Comparison of ENCODE assay signal across 17 cellular contexts in the genomic region with DNA sequence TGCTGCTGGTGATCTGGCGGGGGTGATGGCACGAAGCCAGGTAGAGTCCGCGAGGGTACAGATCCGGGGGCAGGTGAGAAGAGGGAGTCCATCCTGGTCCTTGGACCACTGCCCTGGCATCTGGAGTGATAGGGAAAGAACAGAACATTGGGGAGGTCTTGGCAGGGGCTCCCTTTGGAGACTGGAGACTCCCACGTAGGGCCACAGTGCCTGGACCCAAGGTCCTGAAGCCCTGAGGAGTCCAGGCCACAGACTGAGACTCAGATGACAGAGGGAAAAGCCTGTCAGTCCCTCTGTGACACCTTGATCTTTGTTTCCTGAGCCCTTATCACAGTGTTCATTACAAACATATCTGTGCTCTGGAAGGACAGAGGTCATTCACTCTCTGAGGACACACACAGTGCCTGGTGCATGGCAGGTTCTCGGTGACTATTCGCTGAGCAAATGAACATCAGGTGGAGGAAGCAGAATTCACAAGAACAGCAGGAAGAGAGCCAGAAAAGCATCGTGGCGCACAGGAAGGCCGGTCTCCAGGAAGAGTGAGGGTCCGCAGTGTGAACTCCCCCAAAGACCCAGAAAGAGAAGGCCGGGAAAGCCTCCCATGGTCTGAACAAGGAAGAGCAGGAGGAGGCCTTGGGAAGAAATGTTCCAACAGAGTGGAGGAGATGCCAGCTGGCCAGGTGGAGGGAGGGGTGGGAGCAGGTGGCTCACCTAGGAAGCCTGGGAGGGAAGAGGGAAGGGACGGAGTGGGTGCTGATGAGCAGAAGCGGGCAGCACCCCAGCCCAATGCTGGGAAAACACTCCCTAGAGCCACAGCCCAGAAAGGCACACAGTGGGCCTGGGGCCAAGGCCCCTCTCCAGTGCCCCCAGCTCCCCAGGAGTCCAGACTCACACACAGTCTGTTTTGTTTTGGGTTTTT. TPM values are rescaled to one million over a fixed set of nuclear protein-coding genes. Genes with fewer than 3 reads are reported as not detected.
A peak's percentile ranks its signal among the peaks of the same experiment; 100 is the strongest.
DNase-seq lines count a peak whose midpoint lies in the region; ATAC-seq and TF ChIP-seq lines count a peak whose summit lies in the region.
"Had no signal": no experiment of that assay in that cellular context is flagged by ENCODE, and none has a peak within 500 bp of the region (broad histone marks: within the 10 kb centered on the region; RNA-seq: fewer than 3 reads in every experiment).

No MANE protein-coding gene starts in this region.

- no peak for TF ChIP-seq CTCF in BE2C (IDR thresholded peaks at IDR 0.05; ENCODE audit: low read depth, low read length)
- no peak for TF ChIP-seq CTCF in brain (conservative IDR thresholded peaks at IDR 0.05)
- no peak for TF ChIP-seq CTCF in MM.1S (IDR thresholded peaks at IDR 0.05; ENCODE audit: low read length)
- TF ChIP-seq CTCF in foreskin fibroblast (IDR thresholded peaks at IDR 0.05; ENCODE audit: low read depth, low read length) = no peak

- no peaks in the 10 kb centered on the region for H3F3A ChIP-seq in MM.1S (ENCODE audit: insufficient read depth, low read length)

- no peaks in the 10 kb centered on the region for H3K9me2 ChIP-seq in MM.1S (replicated peaks; ENCODE audit: insufficient read depth, low read length)

- H3K4me3 Mint-ChIP-seq in brain = no peak overlapping the region
- H3K4me3 Mint-ChIP-seq: CD4-positive, alpha-beta T cell; neural progenitor cell had no signal

- H3K27me3 ChIP-seq in BE2C (no peaks in the 10 kb centered on the region), MM.1S (replicated peaks; ENCODE audit: insufficient read depth, low read length) (no peaks in the 10 kb centered on the region)
- H3K27me3 ChIP-seq: neural progenitor cell had no signal

- H3K27ac ChIP-seq in MM.1S (ENCODE audit: low read length) = no peak overlapping the region
- H3K27ac ChIP-seq: neural progenitor cell, PC-9, SK-N-MC had no signal

- no peaks in the 10 kb centered on the region for H4K20me1 ChIP-seq in MM.1S (ENCODE audit: insufficient read depth, low read length)

- no peaks in the 10 kb centered on the region for H3K9me3 Mint-ChIP-seq in brain
- H3K9me3 Mint-ChIP-seq: CD4-positive, alpha-beta T cell; neural progenitor cell had no signal

- H3K36me3 ChIP-seq in BE2C (no peaks in the 10 kb centered on the region), MM.1S (replicated peaks; ENCODE audit: insufficient read depth, low read length) (no peaks in the 10 kb centered on the region)
- H3K36me3 ChIP-seq: neural progenitor cell had no signal

- H3K79me2 ChIP-seq in MM.1S (ENCODE audit: low read length) = no peaks in the 10 kb centered on the region

- DNase-seq in BE2C = peak; percentile 36
- peak; percentile 59 for DNase-seq in NCI-H1092 treated with DMSO at 0.1 percent for 48 hours (lab: John Stamatoyannopoulos, UW)
- DNase-seq in left lobe of liver (ENCODE audit: low spot score) = peak; percentile 84
- DNase-seq in MM.1S = no peak
- DNase-seq in foreskin fibroblast = no peak
- no peak for DNase-seq in NCI-H1930 (lab: John Stamatoyannopoulos, UW)
- no peak for DNase-seq in pons (ENCODE audit: low spot score)
- DNase-seq: activated CD4-positive, alpha-beta T cell treated with anti-CD3 and anti-CD28 coated beads for 1 hour; activated gamma-delta T cell; CD4-positive, alpha-beta T cell; kidney glomerular epithelial cell; stimulated activated naive CD4-positive, alpha-beta T cell; T-helper 9 cell had no signal

- H3K36me3 Mint-ChIP-seq in brain = no peaks in the 10 kb centered on the region
- H3K36me3 Mint-ChIP-seq: neural progenitor cell had no signal

- no peak overlapping the region for H3K9ac ChIP-seq in MM.1S (ENCODE audit: low read length)
- H3K9ac ChIP-seq: neural progenitor cell had no signal

- H2AFZ ChIP-seq in MM.1S (ENCODE audit: low read length) = no peak overlapping the region
- H2AFZ ChIP-seq: neural progenitor cell, PC-9 had no signal

- H3K27ac Mint-ChIP-seq in brain = peak overlapping the region in 4 of 5 experiments; percentile 18 to 55 (median 50)
- H3K27ac Mint-ChIP-seq: CD4-positive, alpha-beta T cell; neural progenitor cell had no signal

- H3K4me1 ChIP-seq in BE2C (0 out of 2 replicates have a peak, but pooled peaks cover 2% of the 10 kb centered on the region), MM.1S (ENCODE audit: low read length) (no peaks in the 10 kb centered on the region)
- H3K4me1 ChIP-seq: neural progenitor cell had no signal

- H3K27me3 Mint-ChIP-seq in brain = peaks cover 4% of the 10 kb centered on the region
- H3K27me3 Mint-ChIP-seq: CD4-positive, alpha-beta T cell had no signal

- no peak overlapping the region for H3K4me2 ChIP-seq in MM.1S (ENCODE audit: low read depth, low read length)
- H3K4me2 ChIP-seq: neural progenitor cell, PC-9 had no signal

- H3K4me1 Mint-ChIP-seq in brain = peaks cover 52% of the 10 kb centered on the region

- H3K4me3 ChIP-seq in BE2C (ENCODE audit: low read depth, low read length) = no peak overlapping the region
- no peak overlapping the region for H3K4me3 ChIP-seq in MM.1S (ENCODE audit: low read length)
- H3K4me3 ChIP-seq in foreskin fibroblast (ENCODE audit: low read depth in 1 of 2, low read length in 2 of 2) = no peak overlapping the region
- H3K4me3 ChIP-seq: neural progenitor cell, PC-9, SK-N-MC had no signal

- no peaks in the 10 kb centered on the region for H3K9me3 ChIP-seq in BE2C
- no peaks in the 10 kb centered on the region for H3K9me3 ChIP-seq in MM.1S (replicated peaks; ENCODE audit: insufficient read depth, low read length)

- peak; percentile 55 for ATAC-seq in left lobe of liver

RNA-seq across cellular contexts. Expression of gene PEMT, which starts 20.5 kb away (rescaled TPM):
- 14.5 TPM for polyA plus RNA-seq in BE2C (2012; ENCODE audit: insufficient read depth, insufficient read length, low read depth)
- 88.1 TPM for polyA plus RNA-seq in brain (ENCODE audit: insufficient read depth, low read depth, low replicate concordance)
- 180 TPM for total RNA-seq in left lobe of liver

Comparison
In these comparisons a context has a peak if more than half of its experiments do, and no peak if none do; other contexts are left out.
1. DNase-seq: peak in BE2C (single experiment), NCI-H1092 treated with DMSO at 0.1 percent for 48 hours (single experiment) and left lobe of liver (single experiment); none in MM.1S (single experiment), foreskin fibroblast (0 of 2), NCI-H1930 (0 of 2) and pons (single experiment).